ENCODE assay signal across 10 cellular contexts in genomic region chr6:103797738-103798137, GRCh38.
DNase-seq lines count a peak whose midpoint lies in the region; ATAC-seq and TF ChIP-seq lines count a peak whose summit lies in the region.
"Had no signal": no experiment of that assay in that cellular context is flagged by ENCODE, and none has a peak within 500 bp of the region (broad histone marks: within the 10 kb centered on the region; RNA-seq: fewer than 3 reads in every experiment).

No MANE protein-coding gene starts in this region.

- H3K9me3 ChIP-seq in mammary epithelial cell (replicated peaks; ENCODE audit: insufficient read depth, low read length) (no peaks in the 10 kb centered on the region), psoas muscle (no peaks in the 10 kb centered on the region)
- H3K9me3 ChIP-seq: BLaER1 had no signal

- CTCF ChIA-PET in mammary epithelial cell (lab: Charles Lee; ENCODE audit: low non-redundant PET), result no interaction called here

- H3K4me1 ChIP-seq in mammary epithelial cell (ENCODE audit: insufficient read depth, low read length) (no peaks in the 10 kb centered on the region), psoas muscle (no peaks in the 10 kb centered on the region)
- H3K4me1 ChIP-seq: BLaER1 had no signal

- no TSS peak for BruUV-seq in mammary epithelial cell (replicated peaks; lab: Mats Ljungman, UMichigan)

- DNase-seq in NCI-H2107 treated with DMSO at 0.1 percent for 48 hours (lab: John Stamatoyannopoulos, UW; ENCODE audit: unreplicated experiment) (peak; percentile 45), NCI-H2107 (lab: John Stamatoyannopoulos, UW) (no peak), NCI-H2171 treated with DMSO at 0.1 percent for 48 hours (lab: John Stamatoyannopoulos, UW) (peak; percentile 80), mammary epithelial cell (no peak), psoas muscle (no peak)
- DNase-seq: stimulated activated CD4-positive, alpha-beta T cell treated with anti-CD3 and anti-CD28 coated beads, Interleukin-4, amount 100 ng/mL, for 1 hour had no signal

- dilution Hi-C loops in mammary epithelial cell (cut with HindIII; ENCODE audit: low sequenced_read_pairs), result no loop called here

- no peak for ATAC-seq in psoas muscle
- ATAC-seq in HG03442 (IDR thresholded peaks at IDR 0.05; ENCODE audit: unreplicated experiment), result no peak
- ATAC-seq in GM18907 (IDR thresholded peaks at IDR 0.05; ENCODE audit: unreplicated experiment), result no peak
- ATAC-seq in GM21423 (IDR thresholded peaks at IDR 0.05; ENCODE audit: unreplicated experiment), result no peak

- H3K79me2 ChIP-seq in mammary epithelial cell (ENCODE audit: insufficient read depth, low read length), result no peaks in the 10 kb centered on the region

- no peaks in the 10 kb centered on the region for H3K36me3 ChIP-seq in mammary epithelial cell (ENCODE audit: insufficient read depth, low read length)
- H3K36me3 ChIP-seq in psoas muscle (ENCODE audit: insufficient read depth in 1 of 2, low read depth in 1 of 2), result no peaks in the 10 kb centered on the region
- H3K36me3 ChIP-seq: BLaER1 had no signal

- H2AFZ ChIP-seq in mammary epithelial cell (ENCODE audit: low read depth, low read length), result no peak overlapping the region

- no CpG with 5 or more reads among the region's 1 CpG for WGBS in mammary epithelial cell (ENCODE audit: low coverage, missing lambda C conversion rate)
- WGBS in psoas muscle, 3 donors, result 35 to 43% (median 41%) methylated on average over 1 of the region's 1 CpG

- intact Hi-C loops in mammary epithelial cell (cut with micrococcal nuclease) (loop anchor here (2.0 to 10.0 kb wide), 2 partner anchors 527 to 727 kb away; no protein-coding TSS in a partner anchor), psoas muscle (cut with DNase I) (no loop called here)

- H3K27ac ChIP-seq in mammary epithelial cell (ENCODE audit: insufficient read depth, low read depth, low read length) (no peak overlapping the region), psoas muscle (no peak overlapping the region)
- H3K27ac ChIP-seq: BLaER1 had no signal

- peak; percentile 31 to 49 for TF ChIP-seq CTCF in mammary epithelial cell (conservative IDR thresholded peaks at IDR 0.05 in 1 of 2, IDR thresholded peaks at IDR 0.05 in 1 of 2; ENCODE audit: extremely low read depth in 1 of 2, insufficient read depth in 1 of 2, low read depth in 1 of 2, low read length in 2 of 2)
- TF ChIP-seq CTCF in psoas muscle (IDR thresholded peaks at IDR 0.05), result peak; percentile 5

- H3K4me3 ChIP-seq in mammary epithelial cell (replicated peaks in 1 of 3; ENCODE audit: insufficient read depth in 1 of 3, low read depth in 2 of 3, low read length in 3 of 3) (no peak overlapping the region), psoas muscle (no peak overlapping the region)
- H3K4me3 ChIP-seq: BLaER1 had no signal

- in situ Hi-C loops in mammary epithelial cell (cut with MboI; ENCODE audit: low sequenced_read_pairs in 2 of 2), result no loop called here

- H3K4me2 ChIP-seq in mammary epithelial cell (ENCODE audit: insufficient read depth, low read depth, low read length), result no peak overlapping the region
- H3K4me2 ChIP-seq: BLaER1 had no signal

- H3K27me3 ChIP-seq in mammary epithelial cell (ENCODE audit: insufficient read depth, low read length) (no peaks in the 10 kb centered on the region), psoas muscle (ENCODE audit: insufficient read depth in 3 of 3, low read length in 2 of 3) (no peaks in the 10 kb centered on the region)
- H3K27me3 ChIP-seq: BLaER1 had no signal

- no peaks in the 10 kb centered on the region for H4K20me1 ChIP-seq in mammary epithelial cell (ENCODE audit: insufficient read depth, low read length)
- H4K20me1 ChIP-seq: BLaER1 had no signal

- no peak overlapping the region for H3K9ac ChIP-seq in mammary epithelial cell (ENCODE audit: insufficient read depth, low read length)
- H3K9ac ChIP-seq: BLaER1 had no signal

Comparison
In these comparisons a context has a peak if more than half of its experiments do, and no peak if none do; other contexts are left out.
1. DNase-seq: peak in NCI-H2107 treated with DMSO at 0.1 percent for 48 hours (single experiment) and NCI-H2171 treated with DMSO at 0.1 percent for 48 hours (single experiment); none in NCI-H2107 (single experiment), mammary epithelial cell (single experiment) and psoas muscle (0 of 2).